ENCODE assay signal across 26 cellular contexts in the genomic region with DNA sequence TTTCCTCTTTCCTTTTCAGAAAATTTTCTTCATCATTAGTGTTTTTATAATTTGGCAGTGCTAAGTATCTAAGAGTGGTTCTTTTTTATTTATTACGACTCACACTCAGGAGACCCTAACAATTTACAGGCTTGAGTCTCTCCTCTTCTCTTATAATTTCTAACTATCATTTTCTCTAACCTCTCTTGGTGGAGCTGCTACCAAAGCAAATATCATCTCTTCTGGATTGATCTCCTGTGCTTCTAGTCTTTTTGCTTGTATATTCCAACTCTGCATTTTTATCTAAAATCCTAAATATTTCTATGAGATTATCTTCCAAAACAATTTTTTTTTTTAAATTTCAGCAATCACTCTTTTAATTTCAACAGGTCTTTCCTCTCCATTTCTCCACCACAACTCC.
A peak's percentile ranks its signal among the peaks of the same experiment; 100 is the strongest.
DNase-seq lines count a peak whose midpoint lies in the region; ATAC-seq, FAIRE-seq and TF ChIP-seq lines count a peak whose summit lies in the region.
"Had no signal": no experiment of that assay in that cellular context is flagged by ENCODE, and none has a peak within 500 bp of the region (broad histone marks: within the 10 kb centered on the region; RNA-seq: fewer than 3 reads in every experiment).

No MANE protein-coding gene starts in this region.

- H3K79me2 ChIP-seq in GM23338 (replicated peaks; ENCODE audit: insufficient read depth) (no peaks in the 10 kb centered on the region), H9 (ENCODE audit: insufficient read depth, low read length) (no peaks in the 10 kb centered on the region)

- H3K4me1 ChIP-seq in GM23338 (ENCODE audit: insufficient read depth), result no peaks in the 10 kb centered on the region
- no peaks in the 10 kb centered on the region; the same call in 1 of the 2 replicates for H3K4me1 ChIP-seq in H9 (ENCODE audit: insufficient read depth, low read length)
- H3K4me1 ChIP-seq in aorta (ENCODE audit: control insufficient read depth in 1 of 2, insufficient read depth in 2 of 2, low read length in 2 of 2), result no peaks in the 10 kb centered on the region
- H3K4me1 ChIP-seq: BE2C had no signal

- no peak overlapping the region for H4K5ac ChIP-seq in H9 (ENCODE audit: insufficient read length, low read depth, low read length)

- H2AK5ac ChIP-seq in H9 (ENCODE audit: insufficient read length, low read length), result no peak overlapping the region

- no peak overlapping the region for H2AFZ ChIP-seq in GM23338
- no peak overlapping the region for H2AFZ ChIP-seq in H9 (ENCODE audit: low read length)

- H2BK5ac ChIP-seq in H9 (ENCODE audit: insufficient read length, low read length), result no peak overlapping the region

- no peak overlapping the region for H2BK120ac ChIP-seq in H9 (ENCODE audit: low read depth, low read length, poor library complexity, severe bottlenecking)

- no peak overlapping the region for H3K27ac ChIP-seq in GM23338 (ENCODE audit: low read depth)
- no peak overlapping the region for H3K27ac ChIP-seq in H9 (ENCODE audit: insufficient read length, low read depth, low read length)
- H3K27ac ChIP-seq in aorta (ENCODE audit: low read depth in 1 of 2, low read length in 2 of 2), result no peak overlapping the region
- H3K27ac ChIP-seq: BLaER1 had no signal

- CTCF ChIA-PET in activated CD4-positive, alpha-beta T cell treated with anti-CD3 and anti-CD28 coated beads, Interleukin-2, amount 10 ng/mL, durations not matched to agents 7 days and 5 days (lab: Charles Lee), result no interaction called here

- no peak overlapping the region for H2BK12ac ChIP-seq in H9 (ENCODE audit: insufficient read length, low read depth, low read length)

- H3K9ac ChIP-seq in H9 (ENCODE audit: extremely low read depth, insufficient read length, low read length), result no peak overlapping the region
- H3K9ac ChIP-seq: BLaER1 had no signal

- H3K18ac ChIP-seq in H9 (ENCODE audit: insufficient read length, low read depth, low read length), result no peak overlapping the region

- no peak overlapping the region for H2BK15ac ChIP-seq in H9 (ENCODE audit: low read depth, low read length)

- H3K79me1 ChIP-seq in H9 (ENCODE audit: insufficient read depth, low read depth, low read length, poor library complexity, severe bottlenecking), result no peaks in the 10 kb centered on the region

- no CpG with 5 or more reads among the region's 1 CpG for WGBS in H9 (ENCODE audit: extremely low coverage, insufficient read length, low lambda C conversion rate)
- WGBS in aorta, 2 donors, result 96 to 100% methylated on average over 1 of the region's 1 CpG

- H3K4me3 Mint-ChIP-seq in GM23338, result no peak overlapping the region
- H3K4me3 Mint-ChIP-seq in H9, result no peak overlapping the region
- no peak overlapping the region for H3K4me3 Mint-ChIP-seq in activated CD4-positive, alpha-beta T cell treated with anti-CD3 and anti-CD28 coated beads, Interleukin-2, amount 10 ng/mL, durations not matched to agents 7 days and 5 days
- H3K4me3 Mint-ChIP-seq: CD14-positive monocyte; CD4-positive, alpha-beta memory T cell; CD4-positive, CD25-positive, alpha-beta regulatory T cell; CD8-positive, alpha-beta memory T cell had no signal

- 0 out of 2 replicates have a peak, but pooled peaks cover 4% of the 10 kb centered on the region for H3K9me2 ChIP-seq in GM23338 (ENCODE audit: insufficient read depth)

- DNase-seq in GM23338 (ENCODE audit: low spot score), result no peak
- DNase-seq in H9, result no peak
- no peak for DNase-seq in activated CD4-positive, alpha-beta T cell treated with anti-CD3 and anti-CD28 coated beads, Interleukin-2, amount 10 ng/mL, durations not matched to agents 7 days and 5 days
- no peak for DNase-seq in aorta
- DNase-seq: 8988T; ACHN; BE2C; C1 segment of cervical spinal cord; CD4-positive, alpha-beta memory T cell; CD4-positive, CD25-positive, alpha-beta regulatory T cell; CD8-positive, alpha-beta memory T cell; COR-L47; DMS 273 treated with DMSO at 0.1 percent for 48 hours; DMS153; DMS53; DMS79; DND-41; EL; GDM1 had no signal

- H2BK20ac ChIP-seq in H9 (ENCODE audit: low read depth, low read length, poor library complexity, severe bottlenecking), result no peak overlapping the region

- no peak for TF ChIP-seq CTCF in GM23338 (conservative IDR thresholded peaks at IDR 0.05; ENCODE audit: low read depth in 2 of 2)
- no peak for TF ChIP-seq CTCF in H9 (conservative IDR thresholded peaks at IDR 0.05)

- no peak overlapping the region for H3K4me3 ChIP-seq in GM23338
- no peak overlapping the region for H3K4me3 ChIP-seq in aorta (ENCODE audit: low read length in 2 of 2)
- H3K4me3 ChIP-seq: BLaER1, GM12878 had no signal

- FAIRE-seq in TTC549 (lab: Jason Lieb, UNC), result peak; percentile 19
- FAIRE-seq: GM12878, GM12892, GM18507 had no signal

- H3T11ph ChIP-seq in H9 (ENCODE audit: low read length), result no peak overlapping the region

- H3K9me3 Mint-ChIP-seq in GM23338 (peaks cover 3% of the 10 kb centered on the region; the same call in 1 of the 3 replicates), H9 (peaks cover 0 to 4% of the 10 kb centered on the region in 2 experiments; a peak in 2 of 5 replicates)
- no peaks in the 10 kb centered on the region for H3K9me3 Mint-ChIP-seq in activated CD4-positive, alpha-beta T cell treated with anti-CD3 and anti-CD28 coated beads, Interleukin-2, amount 10 ng/mL, durations not matched to agents 7 days and 5 days
- H3K9me3 Mint-ChIP-seq: CD14-positive monocyte; CD4-positive, alpha-beta memory T cell had no signal

- H3K27ac Mint-ChIP-seq in GM23338 (peak overlapping the region; percentile 73), H9 (peak overlapping the region in 2 of 3 experiments; percentile 6 to 75; a peak in 4 of 7 replicates)
- H3K27ac Mint-ChIP-seq in activated CD4-positive, alpha-beta T cell treated with anti-CD3 and anti-CD28 coated beads, Interleukin-2, amount 10 ng/mL, durations not matched to agents 7 days and 5 days, result no peak overlapping the region
- H3K27ac Mint-ChIP-seq: CD14-positive monocyte; CD4-positive, CD25-positive, alpha-beta regulatory T cell; CD8-positive, alpha-beta memory T cell had no signal

- no peak overlapping the region for H4K91ac ChIP-seq in H9 (ENCODE audit: insufficient read length, low read depth, low read length)

- POLR2A ChIA-PET in activated CD4-positive, alpha-beta T cell treated with anti-CD3 and anti-CD28 coated beads, Interleukin-2, amount 10 ng/mL, durations not matched to agents 7 days and 5 days (lab: Charles Lee), result no interaction called here

- H3K4ac ChIP-seq in H9 (ENCODE audit: low read depth, low read length), result no peak overlapping the region

- no peak overlapping the region for H4K8ac ChIP-seq in H9 (replicated peaks; ENCODE audit: insufficient read length, low read depth, low read length)

- intact Hi-C loops in aorta (cut with DNase I), result no loop called here

- no peak overlapping the region for H3K23ac ChIP-seq in H9 (ENCODE audit: insufficient read length, low read depth, low read length)

- ATAC-seq in GM23338 (no peak), HG02840 (IDR thresholded peaks at IDR 0.05; ENCODE audit: low FRiP score, unreplicated experiment) (no peak), aorta (ENCODE audit: low FRiP score) (no peak)
- ATAC-seq: GM12878 had no signal

- no peaks in the 10 kb centered on the region for H3K23me2 ChIP-seq in H9 (ENCODE audit: insufficient read length, low read depth, low read length, poor library complexity, severe bottlenecking)

- no peak overlapping the region for H3K56ac ChIP-seq in H9 (ENCODE audit: insufficient read length, low read depth, low read length)

- no peaks in the 10 kb centered on the region for H3K27me3 ChIP-seq in GM23338 (ENCODE audit: insufficient read depth)
- no peaks in the 10 kb centered on the region for H3K27me3 ChIP-seq in H9 (ENCODE audit: insufficient read depth, low read length)
- no peaks in the 10 kb centered on the region for H3K27me3 ChIP-seq in aorta (ENCODE audit: control insufficient read depth in 1 of 2, insufficient read depth in 2 of 2, low read length in 1 of 2)
- H3K27me3 ChIP-seq: BE2C, BLaER1 had no signal

- no peak overlapping the region for H3K14ac ChIP-seq in H9 (ENCODE audit: insufficient read depth, low read length)

- no peaks in the 10 kb centered on the region for H3K9me3 ChIP-seq in H9 (ENCODE audit: control insufficient read depth, low read depth, low read length)
- H3K9me3 ChIP-seq in aorta (ENCODE audit: control insufficient read depth, low read length), result no peaks in the 10 kb centered on the region
- H3K9me3 ChIP-seq: BE2C, BLaER1 had no signal

- H3K36me3 ChIP-seq in GM23338 (ENCODE audit: insufficient read depth) (no peaks in the 10 kb centered on the region), aorta (ENCODE audit: control insufficient read depth in 1 of 2, insufficient read depth in 2 of 2, low read length in 1 of 2) (no peaks in the 10 kb centered on the region)
- H3K36me3 ChIP-seq: BE2C, BLaER1 had no signal

- H3K4me1 Mint-ChIP-seq in GM23338 (peaks cover 16% of the 10 kb centered on the region), H9 (peaks cover 13 to 22% of the 10 kb centered on the region in 2 experiments)
- H3K4me1 Mint-ChIP-seq in activated CD4-positive, alpha-beta T cell treated with anti-CD3 and anti-CD28 coated beads, Interleukin-2, amount 10 ng/mL, durations not matched to agents 7 days and 5 days, result no peaks in the 10 kb centered on the region
- H3K4me1 Mint-ChIP-seq: CD14-positive monocyte; CD4-positive, alpha-beta memory T cell; CD4-positive, CD25-positive, alpha-beta regulatory T cell; CD8-positive, alpha-beta memory T cell had no signal

- H3F3A ChIP-seq in GM23338 (replicated peaks; ENCODE audit: low read depth), result no peaks in the 10 kb centered on the region

- H3K36me3 Mint-ChIP-seq in GM23338 (ENCODE audit: low read depth) (peaks cover 6% of the 10 kb centered on the region), H9 (ENCODE audit: insufficient read depth in 1 of 3, low read depth in 3 of 3) (peaks cover 0 to 5% (median 4%) of the 10 kb centered on the region in 3 experiments; a peak in 5 of 7 replicates)
- no peaks in the 10 kb centered on the region for H3K36me3 Mint-ChIP-seq in activated CD4-positive, alpha-beta T cell treated with anti-CD3 and anti-CD28 coated beads, Interleukin-2, amount 10 ng/mL, durations not matched to agents 7 days and 5 days (ENCODE audit: low read depth)
- H3K36me3 Mint-ChIP-seq: CD14-positive monocyte; CD4-positive, alpha-beta memory T cell; CD4-positive, CD25-positive, alpha-beta regulatory T cell; CD8-positive, alpha-beta memory T cell had no signal

- no peak overlapping the region for H3K4me2 ChIP-seq in GM23338
- no peak overlapping the region for H3K4me2 ChIP-seq in H9 (ENCODE audit: insufficient read depth, insufficient read length, low read length)
- H3K4me2 ChIP-seq: BLaER1 had no signal

- no peaks in the 10 kb centered on the region for H4K20me1 ChIP-seq in GM23338 (replicated peaks; ENCODE audit: insufficient read depth)
- no peaks in the 10 kb centered on the region for H4K20me1 ChIP-seq in H9 (ENCODE audit: control insufficient read depth, insufficient read depth, insufficient read length)
- H4K20me1 ChIP-seq: BLaER1 had no signal

- H3K27me3 Mint-ChIP-seq in GM23338 (ENCODE audit: insufficient read depth, low read depth, poor library complexity) (no peaks in the 10 kb centered on the region), H9 (ENCODE audit: low read depth) (no peaks in the 10 kb centered on the region)
- H3K27me3 Mint-ChIP-seq in activated CD4-positive, alpha-beta T cell treated with anti-CD3 and anti-CD28 coated beads, Interleukin-2, amount 10 ng/mL, durations not matched to agents 7 days and 5 days, result no peaks in the 10 kb centered on the region
- H3K27me3 Mint-ChIP-seq: CD4-positive, alpha-beta memory T cell; CD4-positive, CD25-positive, alpha-beta regulatory T cell; CD8-positive, alpha-beta memory T cell had no signal
